18 cellular contexts compared by ENCODE assay signal in the genomic region with DNA sequence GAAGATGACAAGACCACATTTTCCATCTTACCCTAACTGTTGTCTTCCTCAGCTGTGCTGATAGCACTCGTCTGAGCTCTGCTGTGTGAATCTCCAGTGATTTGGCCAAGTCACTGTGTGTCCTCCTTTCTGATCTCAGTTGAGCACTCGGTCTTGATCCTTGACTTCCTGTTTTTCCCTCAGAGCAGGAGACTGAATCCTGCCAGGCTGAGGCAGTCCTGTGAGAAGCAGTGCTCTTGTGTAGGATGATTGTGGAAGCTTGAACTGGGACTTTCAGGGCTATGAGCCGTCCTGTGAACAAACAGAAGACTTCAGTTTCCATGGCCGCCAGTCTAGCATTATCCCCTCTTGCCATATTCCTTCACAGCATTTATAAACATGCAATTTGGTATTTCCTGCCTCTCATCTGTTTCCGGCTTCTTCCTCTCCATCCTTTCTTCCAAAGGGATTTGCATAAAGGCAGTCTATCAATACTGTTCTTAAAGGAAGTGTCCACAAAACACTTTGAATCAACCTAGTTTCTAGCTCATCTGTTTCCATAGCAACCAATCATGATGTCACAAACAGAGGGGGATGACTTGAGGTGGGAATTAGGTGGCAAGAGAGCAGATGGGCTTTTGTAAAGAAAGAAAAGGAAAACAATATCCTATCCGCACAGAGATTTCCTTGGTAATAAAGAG.
DNase-seq lines count a peak whose midpoint lies in the region; FAIRE-seq and TF ChIP-seq lines count a peak whose summit lies in the region.
"Had no signal": no experiment of that assay in that cellular context is flagged by ENCODE, and none has a peak within 500 bp of the region (broad histone marks: within the 10 kb centered on the region; RNA-seq: fewer than 3 reads in every experiment).

No MANE protein-coding gene starts in this region.

- H4K5ac ChIP-seq in H1 (ENCODE audit: insufficient read length, low read depth, low read length) = no peak overlapping the region

- peak; percentile 19 for DNase-seq in NCI-H82 (lab: John Stamatoyannopoulos, UW)
- no peak for DNase-seq in NCI-H82 treated with DMSO at 0.1 percent for 48 hours (lab: John Stamatoyannopoulos, UW; ENCODE audit: unreplicated experiment)
- no peak for DNase-seq in H1 (ENCODE audit: low read depth in 1 of 2, low spot score in 2 of 2)
- DNase-seq in mesenchymal stem cell = peak; percentile 34
- no peak for DNase-seq in dorsolateral prefrontal cortex
- DNase-seq in activated naive CD4-positive, alpha-beta T cell treated with anti-CD3 and anti-CD28 coated beads for 36 hours = no peak
- no peak for DNase-seq in CD4-positive, alpha-beta memory T cell
- DNase-seq: activated B cell treated with CpG ODN at 0.5 μM for 24 hours, MG63, NCI-H146, NCI-H446, SJCRH30, T-helper 2 cell, thyroid gland had no signal

- H3K4ac ChIP-seq in H1 (replicated peaks; ENCODE audit: insufficient read length, low read depth, low read length) (no peak overlapping the region), mesenchymal stem cell (ENCODE audit: low read depth in 1 of 2, low read length in 2 of 2) (peak overlapping the region in 1 of 2 experiments; percentile 16)

- H3K27me3 Mint-ChIP-seq in activated naive CD4-positive, alpha-beta T cell treated with anti-CD3 and anti-CD28 coated beads for 36 hours (ENCODE audit: low read depth) = peaks cover 22% of the 10 kb centered on the region
- peaks cover 12 to 17% of the 10 kb centered on the region in 2 donors for H3K27me3 Mint-ChIP-seq in CD4-positive, alpha-beta memory T cell
- H3K27me3 Mint-ChIP-seq: activated B cell treated with CpG ODN at 0.5 μM for 24 hours had no signal

- H3K27ac Mint-ChIP-seq in activated naive CD4-positive, alpha-beta T cell treated with anti-CD3 and anti-CD28 coated beads for 36 hours = no peak overlapping the region
- H3K27ac Mint-ChIP-seq in CD4-positive, alpha-beta memory T cell = no peak overlapping the region
- H3K27ac Mint-ChIP-seq: activated B cell treated with CpG ODN at 0.5 μM for 24 hours had no signal

- no peak overlapping the region for H3K4me3 Mint-ChIP-seq in activated naive CD4-positive, alpha-beta T cell treated with anti-CD3 and anti-CD28 coated beads for 36 hours
- no peak overlapping the region for H3K4me3 Mint-ChIP-seq in CD4-positive, alpha-beta memory T cell
- H3K4me3 Mint-ChIP-seq: activated B cell treated with CpG ODN at 0.5 μM for 24 hours, nephron had no signal

- H3K36me3 Mint-ChIP-seq in activated naive CD4-positive, alpha-beta T cell treated with anti-CD3 and anti-CD28 coated beads for 36 hours (ENCODE audit: low read depth) = no peaks in the 10 kb centered on the region
- no peaks in the 10 kb centered on the region for H3K36me3 Mint-ChIP-seq in CD4-positive, alpha-beta memory T cell

- H3K4me3 ChIP-seq in H1 (ENCODE audit: extremely low read depth in 1 of 4, insufficient read depth in 2 of 4, low read depth in 3 of 4, low read length in 4 of 4) = no peak overlapping the region
- peak overlapping the region in 1 of 2 experiments; percentile 17 for H3K4me3 ChIP-seq in mesenchymal stem cell (ENCODE audit: insufficient read depth in 1 of 2, low read depth in 1 of 2, low read length in 2 of 2)
- no peak overlapping the region for H3K4me3 ChIP-seq in stomach smooth muscle (ENCODE audit: low read length in 2 of 2)
- no peak overlapping the region for H3K4me3 ChIP-seq in dorsolateral prefrontal cortex
- no peak overlapping the region for H3K4me3 ChIP-seq in CD4-positive, alpha-beta memory T cell (ENCODE audit: low read length in 2 of 2)
- H3K4me3 ChIP-seq: A549, MG63, SJCRH30, thyroid gland had no signal

- no peak overlapping the region for H2BK120ac ChIP-seq in H1 (replicated peaks; ENCODE audit: low read depth, low read length)
- H2BK120ac ChIP-seq in mesenchymal stem cell (ENCODE audit: low read depth, low read length) = no peak overlapping the region

- H3K14ac ChIP-seq in H1 (ENCODE audit: insufficient read length) (no peak overlapping the region), mesenchymal stem cell (ENCODE audit: low read length in 2 of 2) (no peak overlapping the region)

- H2AFZ ChIP-seq in H1 (ENCODE audit: low read length) = peak overlapping the region; percentile 89
- no peak overlapping the region for H2AFZ ChIP-seq in mesenchymal stem cell (ENCODE audit: low read depth, low read length)

- H3K18ac ChIP-seq in H1 (ENCODE audit: extremely low read depth, low read length) (no peak overlapping the region), mesenchymal stem cell (ENCODE audit: low read depth in 1 of 2, low read length in 2 of 2) (no peak overlapping the region)

- no peak for TF ChIP-seq CTCF in H1 (IDR thresholded peaks at IDR 0.05; ENCODE audit: control extremely low read depth in 1 of 3, insufficient read depth in 1 of 3, low read depth in 1 of 3, low read length in 3 of 3)
- TF ChIP-seq CTCF in dorsolateral prefrontal cortex (IDR thresholded peaks at IDR 0.05 in 54 of 56, conservative IDR thresholded peaks at IDR 0.05 in 2 of 56; ENCODE audit: low read depth in 1 of 56, partially characterized antibody in 56 of 56) = no peak

- H4K91ac ChIP-seq in H1 (replicated peaks; ENCODE audit: insufficient read length, low read length) (no peak overlapping the region), mesenchymal stem cell (ENCODE audit: low read length) (no peak overlapping the region)

- no peak for TF ChIP-seq POLR2A in H1 (IDR thresholded peaks at IDR 0.05; ENCODE audit: control extremely low read depth in 1 of 2, low read depth in 2 of 2, low read length in 2 of 2)

- H4K8ac ChIP-seq in H1 (ENCODE audit: extremely low read depth, insufficient read depth, low read length) (peak overlapping the region; percentile 40; the same call in 1 of the 2 replicates), mesenchymal stem cell (ENCODE audit: low read length) (peak overlapping the region; percentile 16)

- H3K4me2 ChIP-seq in H1 (ENCODE audit: insufficient read depth in 1 of 2, low read depth in 2 of 2, low read length in 2 of 2) (no peak overlapping the region), mesenchymal stem cell (ENCODE audit: low read length, poor library complexity, severe bottlenecking) (no peak overlapping the region)
- H3K4me2 ChIP-seq: A549 had no signal

- H3K79me2 ChIP-seq in H1 (ENCODE audit: control insufficient read depth in 1 of 2, insufficient read depth in 2 of 2, low read length in 2 of 2) = no peaks in the 10 kb centered on the region

- H3K9me3 Mint-ChIP-seq in activated naive CD4-positive, alpha-beta T cell treated with anti-CD3 and anti-CD28 coated beads for 36 hours = peaks cover 2% of the 10 kb centered on the region
- peaks cover 0 to 5% (median 0%) of the 10 kb centered on the region in 8 donors for H3K9me3 Mint-ChIP-seq in CD4-positive, alpha-beta memory T cell
- H3K9me3 Mint-ChIP-seq: nephron had no signal

- H3K9ac ChIP-seq in H1 (replicated peaks in 1 of 4; ENCODE audit: extremely low read depth in 1 of 4, low read depth in 3 of 4, low read length in 3 of 4) (no peak overlapping the region), mesenchymal stem cell (ENCODE audit: low read length) (peak overlapping the region; percentile 76), stomach smooth muscle (ENCODE audit: low read length in 2 of 2) (no peak overlapping the region)

- no peak for TF ChIP-seq EP300 in H1 (IDR thresholded peaks at IDR 0.05; ENCODE audit: borderline replicate concordance in 1 of 2, low read depth in 2 of 2, low read length in 2 of 2)

- H3K23me2 ChIP-seq in H1 (ENCODE audit: low read depth, low read length) = no peaks in the 10 kb centered on the region; the same call in 1 of the 2 replicates

- H3K4me1 Mint-ChIP-seq in activated naive CD4-positive, alpha-beta T cell treated with anti-CD3 and anti-CD28 coated beads for 36 hours (ENCODE audit: low read depth) = peaks cover 3% of the 10 kb centered on the region
- peaks cover 0 to 10% (median 5%) of the 10 kb centered on the region in 4 donors for H3K4me1 Mint-ChIP-seq in CD4-positive, alpha-beta memory T cell
- H3K4me1 Mint-ChIP-seq: activated B cell treated with CpG ODN at 0.5 μM for 24 hours, nephron had no signal

- TF ChIP-seq RAD21 in H1 (IDR thresholded peaks at IDR 0.05 in 1 of 2, conservative IDR thresholded peaks at IDR 0.05 in 1 of 2; ENCODE audit: low read depth in 2 of 2, low read length in 2 of 2) = no peak

- H3K36me3 ChIP-seq in H1 (ENCODE audit: control insufficient read depth in 2 of 4, insufficient read depth in 4 of 4, low read length in 3 of 4) (no peaks in the 10 kb centered on the region), mesenchymal stem cell (ENCODE audit: control insufficient read depth in 1 of 2, insufficient read depth in 2 of 2, low read depth in 1 of 2, low read length in 2 of 2) (no peaks in the 10 kb centered on the region), stomach smooth muscle (ENCODE audit: control insufficient read depth in 2 of 2, insufficient read depth in 2 of 2, low read length in 2 of 2) (no peaks in the 10 kb centered on the region)
- H3K36me3 ChIP-seq in CD4-positive, alpha-beta memory T cell (ENCODE audit: insufficient read depth, low read length) = no peaks in the 10 kb centered on the region
- H3K36me3 ChIP-seq: MG63, SJCRH30, thyroid gland had no signal

- 95% methylated on average over 6 of the region's 6 CpGs; no CpG with 5 or more reads in 1 of the 2 experiments for WGBS in H1 (ENCODE audit: extremely low coverage in 1 of 2, insufficient coverage in 1 of 2, insufficient read length in 1 of 2, insufficient replicate concordance in 2 of 2, low coverage in 1 of 2, low lambda C conversion rate in 2 of 2, missing lambda C conversion rate in 1 of 2), 2 experiments
- WGBS in mesenchymal stem cell = 24% methylated on average over 6 of the region's 6 CpGs

- H3K27me3 ChIP-seq in H1 (replicated peaks in 1 of 4; ENCODE audit: control insufficient read depth in 3 of 4, extremely low read depth in 1 of 4, insufficient read depth in 3 of 4, low read length in 3 of 4) (no peaks in the 10 kb centered on the region), mesenchymal stem cell (ENCODE audit: control insufficient read depth in 1 of 2, insufficient read depth in 1 of 2, low read length in 2 of 2) (no peaks in the 10 kb centered on the region), stomach smooth muscle (ENCODE audit: control insufficient read depth in 1 of 2, insufficient read depth in 2 of 2, low read length in 2 of 2) (no peaks in the 10 kb centered on the region), dorsolateral prefrontal cortex (peaks cover 0 to 26% (median 0%) of the 10 kb centered on the region in 45 donors)
- no peaks in the 10 kb centered on the region for H3K27me3 ChIP-seq in CD4-positive, alpha-beta memory T cell (ENCODE audit: insufficient read depth, low read length)
- H3K27me3 ChIP-seq: MG63, thyroid gland had no signal

- no peak for FAIRE-seq in H1 (lab: Jason Lieb, UNC)
- FAIRE-seq: A549, islet of Langerhans had no signal

- intact Hi-C loops in dorsolateral prefrontal cortex (cut with DNase I) = no loop called here
- intact Hi-C loops in activated naive CD4-positive, alpha-beta T cell treated with anti-CD3 and anti-CD28 coated beads for 36 hours (cut with micrococcal nuclease) = no loop called here
- intact Hi-C loops in CD4-positive, alpha-beta memory T cell (cut with micrococcal nuclease) = no loop called here

- POLR2A ChIA-PET in H1 (lab: Charles Lee; ENCODE audit: partially characterized antibody) = no interaction called here
- POLR2A ChIA-PET in CD4-positive, alpha-beta memory T cell (lab: Charles Lee; ENCODE audit: partially characterized antibody) = no interaction called here

- H2BK5ac ChIP-seq in H1 (ENCODE audit: low read depth, low read length) (no peak overlapping the region; the same call in 1 of the 2 replicates), mesenchymal stem cell (ENCODE audit: low read depth, low read length, poor library complexity, severe bottlenecking) (no peak overlapping the region)

- H3K23ac ChIP-seq in H1 (ENCODE audit: insufficient read length) = no peak overlapping the region
- no peak overlapping the region for H3K23ac ChIP-seq in mesenchymal stem cell (ENCODE audit: low read length in 2 of 2)

- H2AK5ac ChIP-seq in H1 (ENCODE audit: low read depth, low read length) = no peak overlapping the region
- no peak overlapping the region for H2AK5ac ChIP-seq in mesenchymal stem cell (ENCODE audit: low read length, severe bottlenecking)

- H3K27ac ChIP-seq in H1 (ENCODE audit: low read depth, low read length) = no peak overlapping the region
- no peak overlapping the region for H3K27ac ChIP-seq in mesenchymal stem cell (ENCODE audit: low read length, poor library complexity, severe bottlenecking)
- peak overlapping the region; percentile 61 for H3K27ac ChIP-seq in stomach smooth muscle (ENCODE audit: low read length)
- H3K27ac ChIP-seq in dorsolateral prefrontal cortex = peak overlapping the region in 2 of 59 donors; percentile 8 to 22
- no peak overlapping the region for H3K27ac ChIP-seq in CD4-positive, alpha-beta memory T cell (ENCODE audit: low read depth, low read length)
- H3K27ac ChIP-seq: A549, SJCRH30, thyroid gland had no signal

- CTCF ChIA-PET in H1 (lab: Charles Lee; ENCODE audit: partially characterized antibody) = interaction anchor here (0.6 to 1.4 kb wide), 4 partner anchors 17 to 426 kb away, joined by 3 to 4 read pairs (median 3); no protein-coding TSS in a partner anchor
- CTCF ChIA-PET in activated naive CD4-positive, alpha-beta T cell treated with anti-CD3 and anti-CD28 coated beads for 36 hours (lab: Charles Lee) = no interaction called here
- CTCF ChIA-PET in CD4-positive, alpha-beta memory T cell (lab: Charles Lee; ENCODE audit: partially characterized antibody) = no interaction called here

- no peak overlapping the region for H2BK20ac ChIP-seq in H1 (ENCODE audit: low read length)

- no peaks in the 10 kb centered on the region for H4K20me1 ChIP-seq in H1 (replicated peaks in 1 of 2; ENCODE audit: control insufficient read depth in 1 of 2, insufficient read depth in 2 of 2, low read length in 2 of 2)

- H3K9me3 ChIP-seq in H1 (ENCODE audit: insufficient read depth in 2 of 2, low read depth in 1 of 2, low read length in 1 of 2) = no peaks in the 10 kb centered on the region; a peak in 1 of 4 replicates
- H3K9me3 ChIP-seq in mesenchymal stem cell (ENCODE audit: control insufficient read depth, low read length) = no peaks in the 10 kb centered on the region
- H3K9me3 ChIP-seq in stomach smooth muscle (ENCODE audit: control insufficient read depth in 2 of 2, low read length in 2 of 2) = peaks cover 0 to 2% of the 10 kb centered on the region in 2 donors
- H3K9me3 ChIP-seq in CD4-positive, alpha-beta memory T cell (ENCODE audit: control insufficient read depth in 1 of 2, low read length in 2 of 2) = no peaks in the 10 kb centered on the region
- H3K9me3 ChIP-seq: A549, MG63, SJCRH30, thyroid gland had no signal

- H3K4me1 ChIP-seq in H1 (replicated peaks in 1 of 4; ENCODE audit: control insufficient read depth in 3 of 4, insufficient read depth in 4 of 4, low read length in 3 of 4) (no peaks in the 10 kb centered on the region), mesenchymal stem cell (ENCODE audit: control insufficient read depth, insufficient read depth, low read depth, low read length) (no peaks in the 10 kb centered on the region), stomach smooth muscle (ENCODE audit: control insufficient read depth, insufficient read depth, low read length) (no peaks in the 10 kb centered on the region)
- H3K4me1 ChIP-seq in CD4-positive, alpha-beta memory T cell (ENCODE audit: insufficient read depth, low read length) = peaks cover 5% of the 10 kb centered on the region
- H3K4me1 ChIP-seq: A549, SJCRH30, thyroid gland had no signal

- H2BK15ac ChIP-seq in H1 (ENCODE audit: low read length) = no peak overlapping the region
- no peak overlapping the region for H2BK15ac ChIP-seq in mesenchymal stem cell (ENCODE audit: low read depth, poor library complexity, severe bottlenecking)

- H2BK12ac ChIP-seq in H1 (ENCODE audit: low read depth, low read length) = peak overlapping the region; percentile 62; the same call in 1 of the 2 replicates
- H2BK12ac ChIP-seq in mesenchymal stem cell (ENCODE audit: low read length in 2 of 2) = no peak overlapping the region

- H3K79me1 ChIP-seq in H1 (ENCODE audit: low read depth, low read length) = no peaks in the 10 kb centered on the region
- H3K79me1 ChIP-seq in mesenchymal stem cell (replicated peaks; ENCODE audit: low read length, poor library complexity, severe bottlenecking) = no peaks in the 10 kb centered on the region

- H3K56ac ChIP-seq in H1 (replicated peaks; ENCODE audit: insufficient read length, low read depth, low read length) = no peak overlapping the region

Comparison
In these comparisons a context has a peak if more than half of its experiments do, and no peak if none do; other contexts are left out.
1. DNase-seq: peak in NCI-H82 (single experiment) and mesenchymal stem cell (single experiment); none in NCI-H82 treated with DMSO at 0.1 percent for 48 hours (single experiment), H1 (0 of 2), dorsolateral prefrontal cortex (0 of 10), activated naive CD4-positive, alpha-beta T cell treated with anti-CD3 and anti-CD28 coated beads for 36 hours (single experiment) and CD4-positive, alpha-beta memory T cell (0 of 5).